ENCODE assay signal across 20 cellular contexts in the genomic region with DNA sequence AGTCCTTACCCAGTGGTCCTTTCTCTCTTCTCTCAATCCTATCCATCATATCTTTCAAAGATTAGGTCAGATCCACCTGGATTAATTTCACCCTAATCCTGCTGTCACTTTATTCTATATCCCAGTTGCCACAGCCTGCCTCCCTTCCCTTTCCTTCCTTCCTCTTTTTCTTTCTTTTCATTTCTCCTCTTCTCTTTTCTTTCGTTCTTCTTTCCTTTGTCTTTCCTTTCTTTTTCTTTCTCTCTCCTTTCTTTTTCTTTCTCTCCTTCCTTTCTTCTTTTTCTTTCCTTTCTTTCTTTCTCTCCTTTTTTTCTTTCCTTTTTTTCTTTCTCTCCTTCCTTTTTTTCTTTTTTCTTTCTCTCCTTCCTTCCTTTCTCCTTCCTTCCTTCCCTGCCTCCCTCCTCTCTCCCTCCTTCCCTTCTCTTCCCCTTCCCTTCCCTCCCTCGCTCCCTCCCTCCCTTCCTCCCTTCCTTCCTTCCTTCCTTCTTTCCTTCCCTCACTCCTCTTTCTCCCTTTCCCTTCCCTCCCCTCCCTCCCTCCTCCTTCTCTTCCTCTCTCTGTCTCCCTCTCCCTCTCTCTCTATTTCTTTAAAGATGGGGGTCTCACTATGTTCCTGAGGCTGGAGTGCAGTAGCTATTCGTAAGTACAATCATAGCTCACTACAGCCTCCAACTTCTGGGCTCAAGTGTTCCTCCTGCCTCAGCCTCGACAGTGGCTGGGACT.
"Had no signal": no experiment of that assay in that cellular context is flagged by ENCODE, and none has a peak within 500 bp of the region (broad histone marks: within the 10 kb centered on the region; RNA-seq: fewer than 3 reads in every experiment).

No MANE protein-coding gene starts in this region.

- H3K4me1 ChIP-seq: SJSA1 had no signal

- FAIRE-seq: HTR-8/SVneo, RCC 7860 had no signal

- H3K4me3 ChIP-seq: SJSA1, SK-N-MC had no signal

- H3K9me3 ChIP-seq: SJSA1 had no signal

- H3K36me3 ChIP-seq: SJSA1 had no signal

- H3K4me2 ChIP-seq: KMS-11 had no signal

- H3K27me3 ChIP-seq: SJSA1 had no signal

- DNase-seq: Kasumi-1, NCI-H1092 treated with DMSO at 0.1 percent for 48 hours, NCI-H1436, NCI-H187, NCI-H2029, NCI-H2081 treated with DMSO at 0.1 percent for 48 hours, NCI-H2171 treated with DMSO at 0.1 percent for 48 hours, NCI-H345, NCI-H446 treated with DMSO at 0.1 percent for 48 hours, NCI-H510A treated with DMSO at 0.1 percent for 48 hours, NCI-H526, Right ventricle myocardium superior, RPMI8226, SIG-M5 had no signal

- H3K9ac ChIP-seq: KMS-11 had no signal

- H3K27ac ChIP-seq: HL-60, KMS-11, SJSA1, SK-N-MC had no signal
